1 cellular context compared by ENCODE assay signal in genomic region chr4:176001171-176002006, GRCh38.
TF ChIP-seq lines count a peak whose summit lies in the region.

No MANE protein-coding gene starts in this region.

TF ChIP-seq in HEK293, 187 proteins besides CTCF, POLR2A, EP300 and RAD21 (continued from another document and continues in another):
- no peak for TF ChIP-seq ZNF157 (tag by site-specific recombination; IDR thresholded peaks at IDR 0.05)
- no peak for TF ChIP-seq ZNF529 (tag by site-specific recombination; IDR thresholded peaks at IDR 0.05; ENCODE audit: insufficient replicate concordance)
- peak; percentile 3; the same call in 1 of the 2 replicates for TF ChIP-seq ZNF596 (tag by site-specific recombination; IDR thresholded peaks at IDR 0.05)
- no peak for TF ChIP-seq ZNF701 (tag by site-specific recombination; IDR thresholded peaks at IDR 0.05)
- TF ChIP-seq BCL6B (tag by site-specific recombination; IDR thresholded peaks at IDR 0.05), result no peak
- TF ChIP-seq KLF9 (tag by site-specific recombination; IDR thresholded peaks at IDR 0.05; ENCODE audit: low read depth), result peak; percentile 54
- peak; percentile 63 for TF ChIP-seq MZF1 (tag by site-specific recombination; IDR thresholded peaks at IDR 0.05; ENCODE audit: borderline replicate concordance)
- no peak for TF ChIP-seq ZNF639 (tag by site-specific recombination; IDR thresholded peaks at IDR 0.05)
- TF ChIP-seq ZNF324 (tag by site-specific recombination; IDR thresholded peaks at IDR 0.05), result no peak
- TF ChIP-seq MYNN (tag by site-specific recombination; IDR thresholded peaks at IDR 0.05; ENCODE audit: borderline replicate concordance), result no peak
- no peak for TF ChIP-seq ZNF560 (tag by site-specific recombination; IDR thresholded peaks at IDR 0.05; ENCODE audit: borderline replicate concordance)
- TF ChIP-seq ZBTB6 (tag by site-specific recombination; IDR thresholded peaks at IDR 0.05), result no peak
- TF ChIP-seq ZNF629 (tag by site-specific recombination; IDR thresholded peaks at IDR 0.05), result peak; percentile 38; the same call in 1 of the 2 replicates
- TF ChIP-seq ZNF169 (tag by site-specific recombination; IDR thresholded peaks at IDR 0.05), result no peak
- no peak for TF ChIP-seq ZNF518A (tag by site-specific recombination; conservative IDR thresholded peaks at IDR 0.05; ENCODE audit: low read depth)
- TF ChIP-seq ZNF184 (tag by site-specific recombination; IDR thresholded peaks at IDR 0.05), result no peak
- TF ChIP-seq ZFP3 (tag by site-specific recombination; IDR thresholded peaks at IDR 0.05; ENCODE audit: low read depth), result no peak
- no peak for TF ChIP-seq ZNF175 (tag by site-specific recombination; IDR thresholded peaks at IDR 0.05)
- TF ChIP-seq ZSCAN5A (tag by site-specific recombination; IDR thresholded peaks at IDR 0.05), result no peak
- TF ChIP-seq ZNF768 (tag by site-specific recombination; IDR thresholded peaks at IDR 0.05), result no peak
- TF ChIP-seq ZNF148 (tag by site-specific recombination; IDR thresholded peaks at IDR 0.05; ENCODE audit: borderline replicate concordance), result no peak
- peak; percentile 63 for TF ChIP-seq ZNF335 (tag by site-specific recombination; conservative IDR thresholded peaks at IDR 0.05)
- no peak for TF ChIP-seq ZNF211 (tag by site-specific recombination; IDR thresholded peaks at IDR 0.05; ENCODE audit: low read depth)
- no peak for TF ChIP-seq ZNF155 (tag by site-specific recombination; IDR thresholded peaks at IDR 0.05)
- no peak for TF ChIP-seq SALL2 (tag by site-specific recombination; IDR thresholded peaks at IDR 0.05; ENCODE audit: borderline replicate concordance)
- no peak; the same call in 1 of the 2 replicates for TF ChIP-seq KLF17 (tag by site-specific recombination; IDR thresholded peaks at IDR 0.05)
- peak; percentile 55; the same call in 1 of the 2 replicates for TF ChIP-seq ZNF24 (tag by site-specific recombination; IDR thresholded peaks at IDR 0.05)
- no peak for TF ChIP-seq ZNF707 (tag by site-specific recombination; IDR thresholded peaks at IDR 0.05)
- peak; percentile 55; the same call in 1 of the 2 replicates for TF ChIP-seq ZXDB (tag by site-specific recombination; IDR thresholded peaks at IDR 0.05)
- TF ChIP-seq ZNF670 (tag by site-specific recombination; IDR thresholded peaks at IDR 0.05; ENCODE audit: low read depth), result no peak
- no peak for TF ChIP-seq OSR2 (tag by site-specific recombination; IDR thresholded peaks at IDR 0.05)
- no peak for TF ChIP-seq ZBTB21 (tag by site-specific recombination; IDR thresholded peaks at IDR 0.05)
- no peak for TF ChIP-seq MEIS1 (CRISPR knock-in tag; IDR thresholded peaks at IDR 0.05; ENCODE audit: borderline replicate concordance)
- no peak for TF ChIP-seq RBAK (tag by site-specific recombination; IDR thresholded peaks at IDR 0.05)
- TF ChIP-seq ZNF626 (tag by site-specific recombination; IDR thresholded peaks at IDR 0.05), result no peak
- TF ChIP-seq ZNF18 (tag by site-specific recombination; IDR thresholded peaks at IDR 0.05), result peak; percentile 100
- TF ChIP-seq ZNF19 (tag by site-specific recombination; IDR thresholded peaks at IDR 0.05; ENCODE audit: low read depth), result no peak
- no peak for TF ChIP-seq ZNF510 (tag by site-specific recombination; IDR thresholded peaks at IDR 0.05; ENCODE audit: insufficient replicate concordance)
- TF ChIP-seq HIC1 (tag by site-specific recombination; IDR thresholded peaks at IDR 0.05), result no peak
- no peak for TF ChIP-seq ZNF621 (tag by site-specific recombination; IDR thresholded peaks at IDR 0.05)
- no peak for TF ChIP-seq KLF1 (tag by site-specific recombination; IDR thresholded peaks at IDR 0.05)
- TF ChIP-seq ZBTB48 (tag by site-specific recombination; IDR thresholded peaks at IDR 0.05), result peak; percentile 81
- no peak for TF ChIP-seq ZNF223 (tag by site-specific recombination; IDR thresholded peaks at IDR 0.05)
- no peak for TF ChIP-seq YY1 (tag by site-specific recombination; IDR thresholded peaks at IDR 0.05)
- TF ChIP-seq ZNF26 (tag by site-specific recombination; IDR thresholded peaks at IDR 0.05), result no peak
- TF ChIP-seq ZNF140 (tag by site-specific recombination; IDR thresholded peaks at IDR 0.05), result no peak
- no peak for TF ChIP-seq ZNF837 (tag by site-specific recombination; IDR thresholded peaks at IDR 0.05)
